Comparison of ENCODE assay signal across 31 cellular contexts in the genomic region with DNA sequence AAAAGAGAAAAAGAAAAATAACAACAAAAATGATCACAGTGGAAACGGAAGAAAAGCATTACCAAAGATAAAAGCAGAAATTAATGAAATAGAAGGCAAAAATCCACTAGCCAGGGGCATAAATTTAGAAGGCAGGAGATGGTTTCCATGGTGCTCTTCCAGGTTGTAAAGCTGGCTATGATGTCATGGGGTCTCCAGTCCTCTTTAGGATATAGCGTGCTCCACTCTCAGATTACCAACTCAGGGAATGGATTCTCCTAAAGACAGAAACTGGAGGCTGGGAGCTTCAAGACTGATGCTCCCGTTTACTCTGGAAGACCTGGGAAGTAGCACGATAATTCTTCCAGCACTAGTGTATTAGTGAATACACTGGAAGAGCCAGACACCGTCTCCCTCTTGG.
"Had no signal": no experiment of that assay in that cellular context is flagged by ENCODE, and none has a peak within 500 bp of the region (broad histone marks: within the 10 kb centered on the region; RNA-seq: fewer than 3 reads in every experiment).

No MANE protein-coding gene starts in this region.

- FAIRE-seq: RCC 7860 had no signal

- H3K4me1 ChIP-seq: SJCRH30 had no signal

- H3K9me3 ChIP-seq: MG63, SJCRH30 had no signal

- DNase-seq: Kasumi-1, KG1, MG63, NCI-H1048, NCI-H1092 treated with DMSO at 0.1 percent for 48 hours, NCI-H1105 treated with DMSO at 0.1 percent for 48 hours, NCI-H1417, NCI-H1436, NCI-H146, NCI-H1694, NCI-H187, NCI-H1930, NCI-H2029 treated with DMSO at 0.1 percent for 48 hours, NCI-H2081 treated with DMSO at 0.1 percent for 48 hours, NCI-H2107, NCI-H2171, NCI-H226, NCI-H446 treated with DMSO at 0.1 percent for 48 hours, NCI-H510A treated with DMSO at 0.1 percent for 48 hours, NCI-H524 treated with DMSO at 0.1 percent for 48 hours, NCI-H526 treated with DMSO at 0.1 percent for 48 hours, NCI-H774, PC-9, SHP77, SIG-M5, SJCRH30, SW 1271, T-helper 1 cell had no signal

- H3K36me3 ChIP-seq: MG63, SJCRH30 had no signal

- H3K4me3 ChIP-seq: MG63, PC-9, SJCRH30, SK-N-MC had no signal

- H3K27ac ChIP-seq: PC-9, RWPE1, SJCRH30, SK-N-MC had no signal
